21 cellular contexts compared by ENCODE assay signal in the genomic region with DNA sequence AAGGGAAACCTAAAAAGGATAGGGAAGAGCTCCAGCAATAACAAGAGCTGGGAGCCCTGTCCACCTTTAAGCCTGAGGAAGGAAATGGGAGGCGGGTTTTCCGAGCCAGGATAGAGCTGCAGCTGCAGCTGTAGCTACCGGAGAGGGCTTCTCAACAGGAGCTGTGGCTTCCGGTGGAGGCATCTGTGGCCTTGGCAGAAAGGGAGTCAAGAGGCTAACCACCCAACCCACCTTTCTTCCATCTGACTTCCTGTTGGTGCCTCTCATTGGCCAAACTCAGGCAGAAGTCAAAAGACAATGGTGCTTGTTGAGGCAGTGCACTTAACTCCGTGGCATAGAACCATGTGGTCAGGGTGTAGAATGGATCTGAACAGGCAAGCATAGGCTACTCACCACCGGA.
"Had no signal": no experiment of that assay in that cellular context is flagged by ENCODE, and none has a peak within 500 bp of the region (broad histone marks: within the 10 kb centered on the region; RNA-seq: fewer than 3 reads in every experiment).

No MANE protein-coding gene starts in this region.

- ATAC-seq: activated CD4-positive, alpha-beta T cell treated with anti-CD3 and anti-CD28 coated beads for 36 hours; activated CD8-positive, alpha-beta memory T cell treated with anti-CD3 and anti-CD28 coated beads, Interleukin-2, amount 10 ng/mL, durations not matched to agents 7 days and 5 days; foreskin keratinocyte; lower lobe of right lung; natural killer cell; stimulated activated naive B cell treated with anti-CD40 and anti-IgM and Interleukin-4, amounts not matched to agents 10 μg/mL and 1 μg/mL and 100 μg/mL, for 72 hours had no signal

- H3K9me3 Mint-ChIP-seq: activated B cell treated with CpG ODN at 0.5 μM for 24 hours; activated CD4-positive, alpha-beta memory T cell treated with anti-CD3 and anti-CD28 coated beads for 36 hours; brain; natural killer cell; stimulated activated naive B cell treated with anti-CD40 and anti-IgM and Interleukin-4, amounts not matched to agents 10 μg/mL and 1 μg/mL and 100 μg/mL, for 72 hours had no signal

- H3K9me3 ChIP-seq: lower lobe of right lung, neutrophil, ovary, prostate gland, transverse colon had no signal

- H3K27ac Mint-ChIP-seq: activated B cell treated with CpG ODN at 0.5 μM for 24 hours; activated CD4-positive, alpha-beta memory T cell treated with anti-CD3 and anti-CD28 coated beads for 36 hours; activated CD4-positive, alpha-beta T cell treated with anti-CD3 and anti-CD28 coated beads for 36 hours; activated CD8-positive, alpha-beta memory T cell treated with anti-CD3 and anti-CD28 coated beads, Interleukin-2, amount 10 ng/mL, durations not matched to agents 7 days and 5 days; brain; natural killer cell; stimulated activated naive B cell treated with anti-CD40 and anti-IgM and Interleukin-4, amounts not matched to agents 10 μg/mL and 1 μg/mL and 100 μg/mL, for 72 hours had no signal

- H3K4me3 ChIP-seq: lower lobe of right lung, ovary, prostate gland, transverse colon had no signal

- DNase-seq: activated B cell treated with CpG ODN at 0.5 μM for 24 hours; activated CD4-positive, alpha-beta memory T cell treated with anti-CD3 and anti-CD28 coated beads for 36 hours; activated CD4-positive, alpha-beta T cell treated with anti-CD3 and anti-CD28 coated beads for 36 hours; activated CD8-positive, alpha-beta memory T cell treated with anti-CD3 and anti-CD28 coated beads, Interleukin-2, amount 10 ng/mL, durations not matched to agents 7 days and 5 days; activated effector memory CD4-positive, alpha-beta T cell treated with anti-CD3 and anti-CD28 coated beads, Interleukin-2, amount 50 U/mL, for 16 hours; activated naive CD4-positive, alpha-beta T cell treated with anti-CD3 and anti-CD28 coated beads, Interleukin-2, amount 50 U/mL, for 16 hours; activated T-cell treated with anti-CD3 and anti-CD28 coated beads for 4 hours; aorta; foreskin keratinocyte; kidney; lower lobe of right lung; natural killer cell; ovary; stimulated activated CD4-positive, alpha-beta T cell treated with anti-CD3 and anti-CD28 coated beads, Interleukin-2, amount 100 ng/mL, for 48 hours; stimulated activated CD8-positive, alpha-beta memory T cell treated with anti-CD3 and anti-CD28 coated beads, Interleukin-4, amount 100 ng/mL, for 48 hours; stimulated activated naive B cell treated with anti-CD40 and anti-IgM and Interleukin-4, amounts not matched to agents 10 μg/mL and 1 μg/mL and 100 μg/mL, for 72 hours; T1000; transverse colon had no signal

- H3K27me3 Mint-ChIP-seq: activated B cell treated with CpG ODN at 0.5 μM for 24 hours; activated CD8-positive, alpha-beta memory T cell treated with anti-CD3 and anti-CD28 coated beads, Interleukin-2, amount 10 ng/mL, durations not matched to agents 7 days and 5 days; stimulated activated naive B cell treated with anti-CD40 and anti-IgM and Interleukin-4, amounts not matched to agents 10 μg/mL and 1 μg/mL and 100 μg/mL, for 72 hours had no signal

- H3K4me3 Mint-ChIP-seq: activated B cell treated with CpG ODN at 0.5 μM for 24 hours; activated CD4-positive, alpha-beta memory T cell treated with anti-CD3 and anti-CD28 coated beads for 36 hours; activated CD4-positive, alpha-beta T cell treated with anti-CD3 and anti-CD28 coated beads for 36 hours; activated CD8-positive, alpha-beta memory T cell treated with anti-CD3 and anti-CD28 coated beads, Interleukin-2, amount 10 ng/mL, durations not matched to agents 7 days and 5 days; brain; natural killer cell; stimulated activated naive B cell treated with anti-CD40 and anti-IgM and Interleukin-4, amounts not matched to agents 10 μg/mL and 1 μg/mL and 100 μg/mL, for 72 hours had no signal

- H3K4me1 ChIP-seq: foreskin keratinocyte, lower lobe of right lung, prostate gland, transverse colon had no signal

- H3K27me3 ChIP-seq: neutrophil, ovary, transverse colon had no signal

- H3K36me3 Mint-ChIP-seq: activated CD4-positive, alpha-beta memory T cell treated with anti-CD3 and anti-CD28 coated beads for 36 hours; activated CD8-positive, alpha-beta memory T cell treated with anti-CD3 and anti-CD28 coated beads, Interleukin-2, amount 10 ng/mL, durations not matched to agents 7 days and 5 days; brain; natural killer cell; stimulated activated naive B cell treated with anti-CD40 and anti-IgM and Interleukin-4, amounts not matched to agents 10 μg/mL and 1 μg/mL and 100 μg/mL, for 72 hours had no signal

- H3K4me1 Mint-ChIP-seq: activated B cell treated with CpG ODN at 0.5 μM for 24 hours; activated CD4-positive, alpha-beta T cell treated with anti-CD3 and anti-CD28 coated beads for 36 hours; activated CD8-positive, alpha-beta memory T cell treated with anti-CD3 and anti-CD28 coated beads, Interleukin-2, amount 10 ng/mL, durations not matched to agents 7 days and 5 days; brain; stimulated activated naive B cell treated with anti-CD40 and anti-IgM and Interleukin-4, amounts not matched to agents 10 μg/mL and 1 μg/mL and 100 μg/mL, for 72 hours had no signal

- H3K36me3 ChIP-seq: lower lobe of right lung, neutrophil, ovary, prostate gland, transverse colon had no signal

- H3K27ac ChIP-seq: foreskin keratinocyte, lower lobe of right lung, neutrophil, ovary, prostate gland, transverse colon had no signal
